13 cellular contexts compared by ENCODE assay signal in the genomic region with DNA sequence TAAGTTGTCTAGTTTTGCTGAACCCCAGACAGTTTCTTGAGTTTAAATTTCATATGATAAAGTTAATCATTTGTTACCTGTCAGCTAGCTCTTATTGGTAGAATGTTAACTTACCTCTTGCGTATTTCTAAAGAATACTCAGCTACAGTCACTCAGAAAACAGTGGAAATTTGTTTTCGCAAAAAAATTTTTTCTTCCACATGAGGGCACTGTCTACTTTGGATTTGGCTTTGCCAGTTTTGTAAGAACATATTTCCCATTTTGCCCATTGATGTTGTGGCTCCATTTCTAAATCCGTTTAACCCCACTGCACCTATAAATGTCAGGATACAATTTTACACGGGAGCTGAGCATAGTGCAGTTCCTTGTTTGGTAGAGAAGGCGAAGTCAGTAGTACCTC. TPM values are rescaled to one million over a fixed set of nuclear protein-coding genes. Genes with fewer than 3 reads are reported as not detected.
DNase-seq lines count a peak whose midpoint lies in the region; ATAC-seq, FAIRE-seq and TF ChIP-seq lines count a peak whose summit lies in the region.
"Had no signal": no experiment of that assay in that cellular context is flagged by ENCODE, and none has a peak within 500 bp of the region (broad histone marks: within the 10 kb centered on the region; RNA-seq: fewer than 3 reads in every experiment).

No MANE protein-coding gene starts in this region.

- peak overlapping the region; percentile 20 for H2AFZ ChIP-seq in neural progenitor cell (replicated peaks)

- no peak overlapping the region for H3K27ac Mint-ChIP-seq in neural progenitor cell
- H3K27ac Mint-ChIP-seq: activated naive CD8-positive, alpha-beta T cell treated with anti-CD3 and anti-CD28 coated beads, Interleukin-2, amount 50 U/mL, for 24 hours; stimulated activated memory B cell treated with anti-CD40 and anti-IgM and Interleukin-4, amounts not matched to agents 10 μg/mL and 1 μg/mL and 100 μg/mL, for 72 hours had no signal

- H3K27me3 ChIP-seq in neural progenitor cell (no peaks in the 10 kb centered on the region), small intestine (ENCODE audit: control insufficient read depth in 2 of 2, insufficient read depth in 2 of 2, low read length in 2 of 2) (peaks cover 0 to 3% of the 10 kb centered on the region in 2 donors)

- H3K27ac ChIP-seq in neural progenitor cell (no peak overlapping the region), small intestine (ENCODE audit: low read depth in 1 of 2, low read length in 1 of 2) (no peak overlapping the region)

- H4K20me1 ChIP-seq in neural progenitor cell (ENCODE audit: low read depth), result no peaks in the 10 kb centered on the region

- DNase-seq in NCI-H1105 treated with DMSO at 0.1 percent for 48 hours (lab: John Stamatoyannopoulos, UW), result peak; percentile 20
- DNase-seq in NCI-H1105 (lab: John Stamatoyannopoulos, UW), result no peak
- DNase-seq in NAMALWA (ENCODE audit: low spot score), result peak; percentile 34
- peak; percentile 24 for DNase-seq in cerebellar cortex (ENCODE audit: low spot score)
- DNase-seq in neural progenitor cell (ENCODE audit: low spot score), result no peak
- DNase-seq in small intestine, result no peak
- DNase-seq: activated CD4-positive, CD25-positive, alpha-beta regulatory T cell; activated naive CD8-positive, alpha-beta T cell treated with anti-CD3 and anti-CD28 coated beads, Interleukin-2, amount 50 U/mL, for 24 hours; NCI-H226 had no signal

- no peak overlapping the region for H3K4me3 ChIP-seq in neural progenitor cell
- no peak overlapping the region for H3K4me3 ChIP-seq in small intestine (ENCODE audit: low read depth in 1 of 2, low read length in 2 of 2)

- peaks cover 3% of the 10 kb centered on the region for H3K4me1 Mint-ChIP-seq in neural progenitor cell
- H3K4me1 Mint-ChIP-seq: activated naive CD8-positive, alpha-beta T cell treated with anti-CD3 and anti-CD28 coated beads, Interleukin-2, amount 50 U/mL, for 24 hours; stimulated activated memory B cell treated with anti-CD40 and anti-IgM and Interleukin-4, amounts not matched to agents 10 μg/mL and 1 μg/mL and 100 μg/mL, for 72 hours had no signal

- H3K9me3 Mint-ChIP-seq in neural progenitor cell, result no peaks in the 10 kb centered on the region
- H3K9me3 Mint-ChIP-seq: activated naive CD8-positive, alpha-beta T cell treated with anti-CD3 and anti-CD28 coated beads, Interleukin-2, amount 50 U/mL, for 24 hours; stimulated activated memory B cell treated with anti-CD40 and anti-IgM and Interleukin-4, amounts not matched to agents 10 μg/mL and 1 μg/mL and 100 μg/mL, for 72 hours had no signal

- H3K36me3 Mint-ChIP-seq in neural progenitor cell, result no peaks in the 10 kb centered on the region
- H3K36me3 Mint-ChIP-seq: stimulated activated memory B cell treated with anti-CD40 and anti-IgM and Interleukin-4, amounts not matched to agents 10 μg/mL and 1 μg/mL and 100 μg/mL, for 72 hours had no signal

- TF ChIP-seq CTCF in neural progenitor cell (IDR thresholded peaks at IDR 0.05), result peak; percentile 60

- no peaks in the 10 kb centered on the region for H3K9me3 ChIP-seq in neural progenitor cell (ENCODE audit: low read depth)
- no peaks in the 10 kb centered on the region for H3K9me3 ChIP-seq in small intestine (ENCODE audit: control insufficient read depth, low read depth)

- H3F3A ChIP-seq in neural progenitor cell (ENCODE audit: low read depth), result no peaks in the 10 kb centered on the region

- H3K9ac ChIP-seq in neural progenitor cell, result no peak overlapping the region

- H3K4me1 ChIP-seq in neural progenitor cell, result peaks cover 4% of the 10 kb centered on the region
- H3K4me1 ChIP-seq in small intestine (ENCODE audit: control insufficient read depth in 2 of 2, insufficient read depth in 1 of 2, low read depth in 1 of 2, low read length in 1 of 2), result no peaks in the 10 kb centered on the region

- no peak overlapping the region for H3K4me2 ChIP-seq in neural progenitor cell

- H3K79me2 ChIP-seq in neural progenitor cell (ENCODE audit: low read depth), result no peaks in the 10 kb centered on the region

- H3K27me3 Mint-ChIP-seq in neural progenitor cell (ENCODE audit: insufficient read depth, low read depth), result peaks cover 2% of the 10 kb centered on the region

- 69 to 74% (median 71%) methylated on average over 5 of the region's 5 CpGs for WGBS in small intestine, 3 donors

- no peak for ATAC-seq in HG02970 (IDR thresholded peaks at IDR 0.05; ENCODE audit: low FRiP score, unreplicated experiment)
- no peak for ATAC-seq in HG03565 (IDR thresholded peaks at IDR 0.05; ENCODE audit: unreplicated experiment)
- ATAC-seq: activated naive CD8-positive, alpha-beta T cell treated with anti-CD3 and anti-CD28 coated beads, Interleukin-2, amount 50 U/mL, for 24 hours; stimulated activated memory B cell treated with anti-CD40 and anti-IgM and Interleukin-4, amounts not matched to agents 10 μg/mL and 1 μg/mL and 100 μg/mL, for 72 hours had no signal

- H3K4me3 Mint-ChIP-seq in neural progenitor cell, result no peak overlapping the region
- H3K4me3 Mint-ChIP-seq: activated naive CD8-positive, alpha-beta T cell treated with anti-CD3 and anti-CD28 coated beads, Interleukin-2, amount 50 U/mL, for 24 hours; stimulated activated memory B cell treated with anti-CD40 and anti-IgM and Interleukin-4, amounts not matched to agents 10 μg/mL and 1 μg/mL and 100 μg/mL, for 72 hours had no signal

- FAIRE-seq in small intestine (lab: Jason Lieb, UNC), result no peak
- FAIRE-seq: GM18507 had no signal

- no peaks in the 10 kb centered on the region for H3K36me3 ChIP-seq in neural progenitor cell
- no peaks in the 10 kb centered on the region for H3K36me3 ChIP-seq in small intestine (ENCODE audit: control insufficient read depth in 2 of 2, insufficient read depth in 2 of 2, low read length in 2 of 2)

RNA-seq across cellular contexts. Expression of a gene that starts 19.1 kb away (rescaled TPM):
- total RNA-seq in neural progenitor cell (ENCODE audit: low replicate concordance), result 32.4 and 58.4 TPM in 2 replicates
- 10 to 100 TPM in 1 of 3 donors, 1 to 10 TPM in 2; 8.9 to 11.2 (median 9.7) TPM for polyA plus RNA-seq in small intestine

Comparison
In these comparisons a context has a peak if more than half of its experiments do, and no peak if none do; other contexts are left out.
1. DNase-seq: peak in NCI-H1105 treated with DMSO at 0.1 percent for 48 hours (single experiment), NAMALWA (single experiment) and cerebellar cortex (single experiment); none in NCI-H1105 (single experiment), neural progenitor cell (single experiment) and small intestine (single experiment).